ENCODE assay signal across 11 cellular contexts in the genomic region with DNA sequence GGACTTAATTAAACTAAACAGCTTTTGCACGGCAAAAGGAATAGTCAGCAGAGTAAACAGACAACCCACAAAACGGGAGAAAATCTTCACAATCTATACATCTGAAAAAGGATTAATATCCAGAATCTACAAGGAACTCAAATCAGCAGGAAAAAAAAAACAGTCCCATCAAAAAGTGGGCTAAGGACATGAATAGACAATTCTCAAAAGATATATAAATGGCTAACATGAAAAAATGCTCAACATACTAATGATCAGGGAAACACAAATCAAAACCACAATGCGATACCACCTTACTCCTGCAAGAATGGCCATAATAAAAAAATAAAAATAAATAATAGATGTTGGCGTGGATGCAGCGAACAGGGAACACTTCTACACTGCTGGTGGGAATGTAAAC. TPM values are rescaled to one million over a fixed set of nuclear protein-coding genes. Genes with fewer than 3 reads are reported as not detected.
DNase-seq lines count a peak whose midpoint lies in the region; ATAC-seq and TF ChIP-seq lines count a peak whose summit lies in the region.
"Not testable (repeated sequence)": the region's sequence is repeated elsewhere in the genome, so short reads cannot be mapped to it uniquely, and the experiment has no call there.
"Had no signal": no experiment of that assay in that cellular context is flagged by ENCODE, and none has a peak within 500 bp of the region (broad histone marks: within the 10 kb centered on the region; RNA-seq: fewer than 3 reads in every experiment).

No MANE protein-coding gene starts in this region.

- H3K9me2 ChIP-seq in PC-3 (replicated peaks; ENCODE audit: low read length), result not testable (repeated sequence)

- peaks cover 12 to 17% of the 10 kb centered on the region in 2 experiments for H3K9me3 Mint-ChIP-seq in H9
- H3K9me3 Mint-ChIP-seq in brain, result peaks cover 21 to 39% (median 30%) of the 10 kb centered on the region in 5 experiments
- peaks cover 25% of the 10 kb centered on the region for H3K9me3 Mint-ChIP-seq in nephron
- not testable (repeated sequence) for H3K9me3 Mint-ChIP-seq in type B pancreatic cell

- H2BK120ac ChIP-seq in H9 (ENCODE audit: low read depth, low read length, poor library complexity, severe bottlenecking), result not testable (repeated sequence)

- not testable (repeated sequence) for H4K5ac ChIP-seq in H9 (ENCODE audit: insufficient read length, low read depth, low read length)

- H3K4me1 Mint-ChIP-seq in H9 (peaks cover 10 to 18% of the 10 kb centered on the region in 2 experiments), brain (peaks cover 14% of the 10 kb centered on the region)
- not testable (repeated sequence) for H3K4me1 Mint-ChIP-seq in nephron; type B pancreatic cell (ENCODE audit: unreplicated experiment)

- H3K79me2 ChIP-seq in ACC112 (ENCODE audit: control insufficient read depth, insufficient read depth, low read length, unreplicated experiment), result peaks cover 32% of the 10 kb centered on the region
- H3K79me2 ChIP-seq in H9 (ENCODE audit: insufficient read depth, low read length), result peaks cover 14% of the 10 kb centered on the region; the same call in 1 of the 2 replicates
- H3K79me2 ChIP-seq in KMS-11 (ENCODE audit: insufficient read depth, low read depth), result peaks cover 20% of the 10 kb centered on the region; the same call in 1 of the 2 replicates
- peaks cover 31% of the 10 kb centered on the region for H3K79me2 ChIP-seq in PC-3 (ENCODE audit: low read length)

- intact Hi-C loops in PC-3 (cut with micrococcal nuclease), result loop anchor here (5.0 kb wide), 1 partner anchor 1381 kb away; a partner anchor contains a TSS

- H3K4me3 ChIP-seq in ACC112 (ENCODE audit: low read depth, low read length) (peak overlapping the region; percentile 96; the same call in 1 of the 2 replicates), neuron (ENCODE audit: low read length) (peak overlapping the region; percentile 88)
- H3K4me3 ChIP-seq in KMS-11 (IDR thresholded peaks at IDR 0.05; ENCODE audit: insufficient read depth, low read depth, low read length); PC-3 (ENCODE audit: low read length): not testable (repeated sequence)

- not testable (repeated sequence) for H3K56ac ChIP-seq in H9 (ENCODE audit: insufficient read length, low read depth, low read length)

- H3K4me3 Mint-ChIP-seq in H9, result peak overlapping the region; percentile 93 to 95; a peak in 4 of 5 replicates
- peak overlapping the region; percentile 97 to 100 (median 99) for H3K4me3 Mint-ChIP-seq in brain
- H3K4me3 Mint-ChIP-seq in nephron, result peak overlapping the region; percentile 98 to 100 (median 99)
- H3K4me3 Mint-ChIP-seq in type B pancreatic cell, result peak overlapping the region; percentile 98

- H3K27ac ChIP-seq in ACC112 (ENCODE audit: low read depth, low read length); H9 (ENCODE audit: insufficient read length, low read depth, low read length); KMS-11; PC-3 (ENCODE audit: low read length): not testable (repeated sequence)

- H3K27me3 ChIP-seq in ACC112 (ENCODE audit: insufficient read depth, low read length); H9 (ENCODE audit: insufficient read depth, low read length); KMS-11 (ENCODE audit: insufficient read depth, low read depth); PC-3 (ENCODE audit: low read length); neuron (ENCODE audit: insufficient read depth, low read length): not testable (repeated sequence)

- H3K14ac ChIP-seq in H9 (ENCODE audit: insufficient read depth, low read length), result not testable (repeated sequence)

- H3T11ph ChIP-seq in H9 (ENCODE audit: low read length), result not testable (repeated sequence)

- DNase-seq in H9; PC-3; type B pancreatic cell (ENCODE audit: extremely low spot score, unreplicated experiment): not testable (repeated sequence)

- CTCF ChIA-PET in PC-3 (lab: Charles Lee), result not testable (repeated sequence)

- BruUV-seq in PC-3 (replicated peaks; lab: Mats Ljungman, UMichigan), result not testable (repeated sequence)

- H3K23ac ChIP-seq in H9 (ENCODE audit: insufficient read length, low read depth, low read length), result not testable (repeated sequence)

- H3K27ac Mint-ChIP-seq in H9, brain, nephron, type B pancreatic cell: not testable (repeated sequence)

- H2BK20ac ChIP-seq in H9 (ENCODE audit: low read depth, low read length, poor library complexity, severe bottlenecking), result not testable (repeated sequence)

- TF ChIP-seq CTCF in H9 (conservative IDR thresholded peaks at IDR 0.05); KMS-11 (conservative IDR thresholded peaks at IDR 0.05; ENCODE audit: low read depth, low read length); PC-3 (conservative IDR thresholded peaks at IDR 0.05; ENCODE audit: low read depth, low read length); brain (conservative IDR thresholded peaks at IDR 0.05); nephron (IDR thresholded peaks at IDR 0.05; ENCODE audit: unreplicated experiment in 3 of 3); type B pancreatic cell (conservative IDR thresholded peaks at IDR 0.05): not testable (repeated sequence)

- H2AFZ ChIP-seq in ACC112 (ENCODE audit: low read length, unreplicated experiment); H9 (ENCODE audit: low read length); KMS-11 (ENCODE audit: low read depth); PC-3 (ENCODE audit: low read length); neuron (ENCODE audit: low read depth, low read length): not testable (repeated sequence)

- H4K91ac ChIP-seq in H9 (ENCODE audit: insufficient read length, low read depth, low read length), result not testable (repeated sequence)

- not testable (repeated sequence) for H3K9ac ChIP-seq in H9 (ENCODE audit: extremely low read depth, insufficient read length, low read length); KMS-11; PC-3 (ENCODE audit: low read length)

- H2AK5ac ChIP-seq in H9 (ENCODE audit: insufficient read length, low read length), result not testable (repeated sequence)

- H3K23me2 ChIP-seq in H9 (ENCODE audit: insufficient read length, low read depth, low read length, poor library complexity, severe bottlenecking), result not testable (repeated sequence)

- not testable (repeated sequence) for H3K79me1 ChIP-seq in H9 (ENCODE audit: insufficient read depth, low read depth, low read length, poor library complexity, severe bottlenecking)

- not testable (repeated sequence) for H3K4ac ChIP-seq in H9 (ENCODE audit: low read depth, low read length)

- H3K4me2 ChIP-seq in H9 (ENCODE audit: insufficient read depth, insufficient read length, low read length), result not testable (repeated sequence)
- H3K4me2 ChIP-seq in KMS-11, result peak overlapping the region; percentile 70; the same call in 1 of the 2 replicates
- peak overlapping the region; percentile 82; the same call in 1 of the 2 replicates for H3K4me2 ChIP-seq in PC-3 (ENCODE audit: low read length)

- POLR2A ChIA-PET in PC-3 (lab: Charles Lee; ENCODE audit: unreplicated experiment), result not testable (repeated sequence)

- H3K36me3 ChIP-seq in ACC112 (ENCODE audit: insufficient read depth, low read length); KMS-11 (ENCODE audit: insufficient read depth); PC-3 (ENCODE audit: low read depth, low read length); neuron (ENCODE audit: insufficient read depth, low read length): not testable (repeated sequence)

- not testable (repeated sequence) for H4K20me1 ChIP-seq in H9 (ENCODE audit: control insufficient read depth, insufficient read depth, insufficient read length); KMS-11 (ENCODE audit: insufficient read depth); PC-3 (ENCODE audit: low read length)

- H3K18ac ChIP-seq in H9 (ENCODE audit: insufficient read length, low read depth, low read length), result not testable (repeated sequence)

- not testable (repeated sequence) for H2BK5ac ChIP-seq in H9 (ENCODE audit: insufficient read length, low read length)

- H2BK15ac ChIP-seq in H9 (ENCODE audit: low read depth, low read length), result not testable (repeated sequence)

- not testable (repeated sequence) for H3F3A ChIP-seq in PC-3 (ENCODE audit: low read length, unreplicated experiment)

- H3K36me3 Mint-ChIP-seq in H9 (ENCODE audit: insufficient read depth in 1 of 3, low read depth in 3 of 3), result peaks cover 27 to 31% (median 30%) of the 10 kb centered on the region in 3 experiments
- H3K36me3 Mint-ChIP-seq in brain, result peaks cover 47% of the 10 kb centered on the region
- H3K36me3 Mint-ChIP-seq in nephron (ENCODE audit: low read depth), result peaks cover 38% of the 10 kb centered on the region
- peaks cover 12% of the 10 kb centered on the region for H3K36me3 Mint-ChIP-seq in type B pancreatic cell

- not testable (repeated sequence) for H3K4me1 ChIP-seq in ACC112 (ENCODE audit: control insufficient read depth, insufficient read depth, low read length, unreplicated experiment); H9 (ENCODE audit: insufficient read depth, low read length); KMS-11 (ENCODE audit: low read depth, poor library complexity, severe bottlenecking); PC-3 (ENCODE audit: insufficient read depth, low read length); neuron (ENCODE audit: insufficient read depth, low read length)

- not testable (repeated sequence) for H3K9me3 ChIP-seq in H9 (ENCODE audit: control insufficient read depth, low read depth, low read length); PC-3 (ENCODE audit: low read length); neuron (ENCODE audit: low read length)

- no CpG with 5 or more reads among the region's 5 CpGs for WGBS in H9 (ENCODE audit: extremely low coverage, insufficient read length, low lambda C conversion rate)

- ATAC-seq in PC-3, result not testable (repeated sequence)

- H2BK12ac ChIP-seq in H9 (ENCODE audit: insufficient read length, low read depth, low read length), result not testable (repeated sequence)

- H4K8ac ChIP-seq in H9 (replicated peaks; ENCODE audit: insufficient read length, low read depth, low read length), result not testable (repeated sequence)

- not testable (repeated sequence) for H3K27me3 Mint-ChIP-seq in H9 (ENCODE audit: low read depth); nephron (ENCODE audit: low read depth); type B pancreatic cell
- H3K27me3 Mint-ChIP-seq in brain, result peaks cover 14% of the 10 kb centered on the region

RNA-seq across cellular contexts. Expression of a gene that starts 1.7 kb away (rescaled TPM):
- total RNA-seq in H9 (2021) (31.3 and 34.5 TPM in 2 replicates), PC-3 (2014; rRNA removed) (12.2 and 24.3 TPM in 2 replicates), type B pancreatic cell (ENCODE audit: low replicate concordance) (20.8 and 38.5 TPM in 2 replicates)
- 2.1 TPM for polyA plus RNA-seq in brain (ENCODE audit: insufficient read depth, low read depth, low replicate concordance)
- polyA plus RNA-seq: CD8-positive, alpha-beta memory T cell had no signal

RNA-seq across cellular contexts. Expression of a gene that starts 38.4 kb away (rescaled TPM):
- total RNA-seq in H9 (2021) (0.44 and 0.48 TPM in 2 replicates), PC-3 (2014; rRNA removed) (0.06 and 0.11 TPM in 2 replicates), type B pancreatic cell (ENCODE audit: low replicate concordance) (4.2 and 4.7 TPM in 2 replicates)
- polyA plus RNA-seq in brain (ENCODE audit: insufficient read depth, low read depth, low replicate concordance), result 1.7 TPM
- total RNA-seq: CD4-positive, CD25-positive, alpha-beta regulatory T cell; CD8-positive, alpha-beta memory T cell; HT-29 had no signal
- polyA plus RNA-seq: CD4-positive, CD25-positive, alpha-beta regulatory T cell; CD8-positive, alpha-beta memory T cell had no signal
